ENCODE assay signal across 1 cellular context in genomic region chr2:73135236-73135635, GRCh38.
TF ChIP-seq lines count a peak whose summit lies in the region.

No MANE protein-coding gene starts in this region.

TF ChIP-seq in HepG2, 621 proteins besides CTCF, POLR2A, EP300 and RAD21 (continued from another document):
- TF ChIP-seq HNF1A (IDR thresholded peaks at IDR 0.05; ENCODE audit: low read depth) (no peak), HNF1A (CRISPR knock-in tag; IDR thresholded peaks at IDR 0.05; ENCODE audit: borderline replicate concordance) (no peak), ERF (CRISPR knock-in tag; IDR thresholded peaks at IDR 0.05) (no peak), SRSF9 (IDR thresholded peaks at IDR 0.05; ENCODE audit: borderline replicate concordance, insufficient read depth, low read depth, low read length, poor library complexity, severe bottlenecking) (peak; percentile 48)
